ENCODE assay signal across 23 cellular contexts in genomic region chr6:83260577-83260976, GRCh38.
A peak's percentile ranks its signal among the peaks of the same experiment; 100 is the strongest.
DNase-seq lines count a peak whose midpoint lies in the region; ATAC-seq, FAIRE-seq and TF ChIP-seq lines count a peak whose summit lies in the region.
"Had no signal": no experiment of that assay in that cellular context is flagged by ENCODE, and none has a peak within 500 bp of the region (broad histone marks: within the 10 kb centered on the region; RNA-seq: fewer than 3 reads in every experiment).

No MANE protein-coding gene starts in this region.

- POLR2A ChIA-PET in HEK293 (lab: Yijun Ruan, JAX), result no interaction called here

- H3K9me3 ChIP-seq in HEK293 (ENCODE audit: control insufficient read depth, insufficient read depth, low read depth, low read length) (no peaks in the 10 kb centered on the region), astrocyte (ENCODE audit: insufficient read depth, low read depth, low read length) (no peaks in the 10 kb centered on the region)
- H3K9me3 ChIP-seq: A549; BLaER1 treated with 17β-estradiol and CSF1 and Interleukin-3, amounts not matched to agents 10 nM and 100 nM; Caco-2 had no signal

- H3K27me3 Mint-ChIP-seq in astrocyte (ENCODE audit: low read depth, unreplicated experiment), result no peaks in the 10 kb centered on the region
- H3K27me3 Mint-ChIP-seq in neural crest cell (ENCODE audit: low read depth), result no peaks in the 10 kb centered on the region
- H3K27me3 Mint-ChIP-seq: B cell had no signal

- no peaks in the 10 kb centered on the region for H3K27me3 ChIP-seq in astrocyte (ENCODE audit: insufficient read depth, low read length)
- H3K27me3 ChIP-seq: BLaER1 treated with 17β-estradiol and CSF1 and Interleukin-3, amounts not matched to agents 10 nM and 100 nM had no signal

- H3K27ac Mint-ChIP-seq in astrocyte (ENCODE audit: unreplicated experiment), result no peak overlapping the region
- H3K27ac Mint-ChIP-seq in neural crest cell (ENCODE audit: unreplicated experiment), result peak overlapping the region; percentile 68
- H3K27ac Mint-ChIP-seq: B cell; CD4-positive, alpha-beta T cell; CD8-positive, alpha-beta T cell had no signal

- DNase-seq in H54 (ENCODE audit: insufficient read length, low spot score), result no peak
- no peak for DNase-seq in astrocyte (ENCODE audit: low read depth)
- no peak for DNase-seq in neural crest cell (ENCODE audit: low read depth, low spot score)
- no peak for DNase-seq in NCI-H2196 treated with DMSO at 0.1 percent for 48 hours (lab: John Stamatoyannopoulos, UW; ENCODE audit: unreplicated experiment)
- DNase-seq: AML-193; Caco-2; Calu3; CD4-positive, alpha-beta T cell; CD8-positive, alpha-beta T cell; DMS79 treated with DMSO at 0.1 percent for 48 hours; GF-D8 had no signal

- H3K4me2 ChIP-seq in astrocyte (ENCODE audit: low read length), result no peak overlapping the region
- H3K4me2 ChIP-seq: A549; BLaER1 treated with 17β-estradiol and CSF1 and Interleukin-3, amounts not matched to agents 10 nM and 100 nM had no signal

- no peaks in the 10 kb centered on the region for H3K9me3 Mint-ChIP-seq in astrocyte (ENCODE audit: unreplicated experiment)
- no peaks in the 10 kb centered on the region for H3K9me3 Mint-ChIP-seq in neural crest cell
- H3K9me3 Mint-ChIP-seq: CD4-positive, alpha-beta T cell; CD8-positive, alpha-beta T cell had no signal

- TF ChIP-seq CTCF in HEK293 (tag by site-specific recombination; IDR thresholded peaks at IDR 0.05), result no peak
- TF ChIP-seq CTCF in astrocyte (IDR thresholded peaks at IDR 0.05; ENCODE audit: insufficient read depth, low read depth, low read length), result no peak
- no peak for TF ChIP-seq CTCF in neural crest cell (conservative IDR thresholded peaks at IDR 0.05)

- no peak for TF ChIP-seq POLR2A in H54 (IDR thresholded peaks at IDR 0.05; ENCODE audit: low read depth, low read length)

- peaks cover 2% of the 10 kb centered on the region for H3K36me3 Mint-ChIP-seq in astrocyte (ENCODE audit: low read depth, unreplicated experiment)
- no peaks in the 10 kb centered on the region for H3K36me3 Mint-ChIP-seq in neural crest cell (ENCODE audit: low read depth)
- H3K36me3 Mint-ChIP-seq: CD8-positive, alpha-beta T cell had no signal

- H3K79me2 ChIP-seq in astrocyte (ENCODE audit: insufficient read depth, low read length), result no peaks in the 10 kb centered on the region

- CTCF ChIA-PET in HEK293 (lab: Yijun Ruan, JAX), result interaction anchor here (0.6 kb wide), 1 partner anchor 454 kb away, joined by 3 read pairs; no protein-coding TSS in a partner anchor

- no peak overlapping the region for H2AFZ ChIP-seq in astrocyte (ENCODE audit: low read depth, low read length)

- H3K4me3 Mint-ChIP-seq in astrocyte (ENCODE audit: unreplicated experiment) (no peak overlapping the region), neural crest cell (no peak overlapping the region)
- H3K4me3 Mint-ChIP-seq: B cell; CD4-positive, alpha-beta T cell; CD8-positive, alpha-beta T cell had no signal

- ATAC-seq in HG03565 (IDR thresholded peaks at IDR 0.05; ENCODE audit: unreplicated experiment), result no peak
- no peak for ATAC-seq in GM19351 (IDR thresholded peaks at IDR 0.05; ENCODE audit: unreplicated experiment)
- ATAC-seq: A549; CD8-positive, alpha-beta T cell had no signal

- H3K4me1 Mint-ChIP-seq in astrocyte (ENCODE audit: low read depth, unreplicated experiment) (peaks cover 6% of the 10 kb centered on the region), neural crest cell (no peaks in the 10 kb centered on the region)
- H3K4me1 Mint-ChIP-seq: B cell had no signal

- H3K4me1 ChIP-seq in HEK293 (ENCODE audit: control insufficient read depth, insufficient read depth, low read length) (peaks cover 6% of the 10 kb centered on the region; the same call in 1 of the 2 replicates), astrocyte (ENCODE audit: insufficient read depth, low read length) (peaks cover 6% of the 10 kb centered on the region)
- H3K4me1 ChIP-seq: BLaER1 treated with 17β-estradiol and CSF1 and Interleukin-3, amounts not matched to agents 10 nM and 100 nM; Caco-2 had no signal

- H4K20me1 ChIP-seq in astrocyte (ENCODE audit: insufficient read depth, low read length), result no peaks in the 10 kb centered on the region
- H4K20me1 ChIP-seq: BLaER1 treated with 17β-estradiol and CSF1 and Interleukin-3, amounts not matched to agents 10 nM and 100 nM had no signal

- H3K4me3 ChIP-seq in HEK293 (ENCODE audit: low read depth, low read length), result no peak overlapping the region
- H3K4me3 ChIP-seq in astrocyte (ENCODE audit: insufficient read depth, low read depth, low read length), result no peak overlapping the region
- H3K4me3 ChIP-seq: A549; BLaER1 treated with 17β-estradiol and CSF1 and Interleukin-3, amounts not matched to agents 10 nM and 100 nM had no signal

- H3K27ac ChIP-seq in HEK293 (ENCODE audit: extremely low read depth, low read depth, low read length) (no peak overlapping the region), astrocyte (ENCODE audit: low read depth, low read length) (no peak overlapping the region)
- H3K27ac ChIP-seq: 22Rv1; A549; BLaER1 treated with 17β-estradiol and CSF1 and Interleukin-3, amounts not matched to agents 10 nM and 100 nM; C4-2B had no signal

- FAIRE-seq in H54 (lab: Jason Lieb, UNC), result peak; percentile 57
- FAIRE-seq in astrocyte (lab: Jason Lieb, UNC), result peak; percentile 9
- FAIRE-seq: A549, D721Med, G401.6, GM12891, GM19239 had no signal

- H3K36me3 ChIP-seq in HEK293 (ENCODE audit: control insufficient read depth in 2 of 2, insufficient read depth in 1 of 2, low read length in 2 of 2) (no peaks in the 10 kb centered on the region), astrocyte (ENCODE audit: insufficient read depth, low read length) (no peaks in the 10 kb centered on the region)
- H3K36me3 ChIP-seq: BLaER1 treated with 17β-estradiol and CSF1 and Interleukin-3, amounts not matched to agents 10 nM and 100 nM had no signal

- no peak overlapping the region for H3K9ac ChIP-seq in astrocyte (ENCODE audit: low read length)
- H3K9ac ChIP-seq: BLaER1 treated with 17β-estradiol and CSF1 and Interleukin-3, amounts not matched to agents 10 nM and 100 nM had no signal

TF ChIP-seq in HEK293, 187 proteins besides CTCF, POLR2A, EP300 and RAD21:
- TF ChIP-seq ZNF146 (tag by site-specific recombination; IDR thresholded peaks at IDR 0.05), result peak; percentile 85
- no peak for TF ChIP-seq GLIS1 (tag by site-specific recombination; IDR thresholded peaks at IDR 0.05)
